Comparison of ENCODE assay signal across 2 cellular contexts in the genomic region with DNA sequence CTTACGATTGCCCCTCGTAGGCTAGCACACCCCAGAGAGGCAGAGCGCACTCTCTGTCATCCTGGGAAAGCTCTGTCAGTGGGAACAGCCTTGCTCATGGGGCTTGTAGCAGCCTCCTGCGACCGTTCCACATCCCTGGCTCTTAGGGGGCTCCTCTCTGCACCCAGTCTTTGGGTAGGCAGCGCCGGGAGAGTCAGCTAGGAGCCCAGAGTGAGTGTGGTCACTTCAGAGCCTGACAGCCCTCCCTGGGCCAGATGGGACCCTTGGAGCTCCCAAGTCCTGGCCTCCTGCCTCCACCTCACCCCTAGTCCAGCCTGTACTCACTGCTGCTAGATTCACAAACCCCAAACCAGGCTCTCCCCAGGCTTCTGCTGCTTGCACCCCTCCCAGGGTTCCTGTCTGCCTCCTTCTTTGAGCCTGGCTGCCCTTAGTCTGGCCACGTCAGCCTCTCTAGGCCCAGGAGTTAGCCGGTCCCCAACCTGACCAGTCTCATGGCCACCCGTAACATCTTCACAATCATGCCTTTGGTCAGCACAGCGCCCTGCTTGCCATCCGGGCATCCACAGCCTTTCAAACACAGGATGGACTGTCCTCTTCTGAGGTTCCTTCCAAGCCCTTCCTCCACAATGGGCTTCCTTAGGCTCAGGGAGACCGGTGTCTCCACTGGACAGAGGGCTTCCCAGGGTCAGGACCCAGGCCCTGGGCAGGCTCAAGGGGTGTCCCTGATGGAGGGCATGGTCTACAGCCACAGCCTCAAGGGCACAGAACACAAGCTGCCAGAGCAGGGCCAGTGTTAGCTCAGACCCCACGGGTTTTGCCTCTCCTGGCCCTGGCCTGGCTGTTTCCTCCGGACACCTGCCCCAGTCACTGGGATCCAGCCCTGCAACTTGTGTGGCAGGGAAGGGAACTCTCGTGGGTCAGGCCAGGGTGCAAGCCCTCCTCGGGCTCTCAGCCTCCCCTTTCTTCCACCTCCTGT.
TF ChIP-seq lines count a peak whose summit lies in the region.

No MANE protein-coding gene starts in this region.

TF ChIP-seq in IMR-90, 13 proteins besides CTCF, POLR2A, EP300 and RAD21:
- TF ChIP-seq FOS (IDR thresholded peaks at IDR 0.05; ENCODE audit: low read depth, low read length): no peak
- TF ChIP-seq, protein P1, sequence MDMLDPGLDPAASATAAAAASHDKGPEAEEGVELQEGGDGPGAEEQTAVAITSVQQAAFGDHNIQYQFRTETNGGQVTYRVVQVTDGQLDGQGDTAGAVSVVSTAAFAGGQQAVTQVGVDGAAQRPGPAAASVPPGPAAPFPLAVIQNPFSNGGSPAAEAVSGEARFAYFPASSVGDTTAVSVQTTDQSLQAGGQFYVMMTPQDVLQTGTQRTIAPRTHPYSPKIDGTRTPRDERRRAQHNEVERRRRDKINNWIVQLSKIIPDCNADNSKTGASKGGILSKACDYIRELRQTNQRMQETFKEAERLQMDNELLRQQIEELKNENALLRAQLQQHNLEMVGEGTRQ (IDR thresholded peaks at IDR 0.05; ENCODE audit: low read depth, low read length): no peak
- TF ChIP-seq RFX5 (IDR thresholded peaks at IDR 0.05; ENCODE audit: low read depth, low read length): no peak
- TF ChIP-seq CEBPB (IDR thresholded peaks at IDR 0.05; ENCODE audit: low read depth, low read length): no peak
- TF ChIP-seq RCOR1 (IDR thresholded peaks at IDR 0.05; ENCODE audit: insufficient replicate concordance, low read length): no peak
- no peak for TF ChIP-seq SMC3 (IDR thresholded peaks at IDR 0.05; ENCODE audit: low read depth, low read length)
- TF ChIP-seq MAFK (IDR thresholded peaks at IDR 0.05; ENCODE audit: low read depth, low read length): no peak
- TF ChIP-seq MXI1 (IDR thresholded peaks at IDR 0.05; ENCODE audit: borderline replicate concordance, low read depth, low read length): no peak
- no peak for TF ChIP-seq CHD1 (IDR thresholded peaks at IDR 0.05; ENCODE audit: low read depth, low read length)
- no peak for TF ChIP-seq MAZ (IDR thresholded peaks at IDR 0.05; ENCODE audit: borderline replicate concordance, low read depth, low read length)
- TF ChIP-seq, protein P2, sequence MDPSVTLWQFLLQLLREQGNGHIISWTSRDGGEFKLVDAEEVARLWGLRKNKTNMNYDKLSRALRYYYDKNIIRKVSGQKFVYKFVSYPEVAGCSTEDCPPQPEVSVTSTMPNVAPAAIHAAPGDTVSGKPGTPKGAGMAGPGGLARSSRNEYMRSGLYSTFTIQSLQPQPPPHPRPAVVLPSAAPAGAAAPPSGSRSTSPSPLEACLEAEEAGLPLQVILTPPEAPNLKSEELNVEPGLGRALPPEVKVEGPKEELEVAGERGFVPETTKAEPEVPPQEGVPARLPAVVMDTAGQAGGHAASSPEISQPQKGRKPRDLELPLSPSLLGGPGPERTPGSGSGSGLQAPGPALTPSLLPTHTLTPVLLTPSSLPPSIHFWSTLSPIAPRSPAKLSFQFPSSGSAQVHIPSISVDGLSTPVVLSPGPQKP (IDR thresholded peaks at IDR 0.05; ENCODE audit: borderline replicate concordance, low read depth, low read length): no peak
- no peak for TF ChIP-seq BHLHE40 (IDR thresholded peaks at IDR 0.05; ENCODE audit: low read depth, low read length)

TF ChIP-seq in K562, 482 proteins besides CTCF, POLR2A, EP300 and RAD21:
- TF ChIP-seq ZZZ3 (IDR thresholded peaks at IDR 0.05): no peak
- TF ChIP-seq ZNF717 (CRISPR knock-in tag; IDR thresholded peaks at IDR 0.05): no peak
- no peak for TF ChIP-seq NUFIP1 (IDR thresholded peaks at IDR 0.05; ENCODE audit: partially characterized antibody)
- TF ChIP-seq SREBF2 (CRISPR knock-in tag; IDR thresholded peaks at IDR 0.05): no peak
